12 cellular contexts compared by ENCODE assay signal in the genomic region with DNA sequence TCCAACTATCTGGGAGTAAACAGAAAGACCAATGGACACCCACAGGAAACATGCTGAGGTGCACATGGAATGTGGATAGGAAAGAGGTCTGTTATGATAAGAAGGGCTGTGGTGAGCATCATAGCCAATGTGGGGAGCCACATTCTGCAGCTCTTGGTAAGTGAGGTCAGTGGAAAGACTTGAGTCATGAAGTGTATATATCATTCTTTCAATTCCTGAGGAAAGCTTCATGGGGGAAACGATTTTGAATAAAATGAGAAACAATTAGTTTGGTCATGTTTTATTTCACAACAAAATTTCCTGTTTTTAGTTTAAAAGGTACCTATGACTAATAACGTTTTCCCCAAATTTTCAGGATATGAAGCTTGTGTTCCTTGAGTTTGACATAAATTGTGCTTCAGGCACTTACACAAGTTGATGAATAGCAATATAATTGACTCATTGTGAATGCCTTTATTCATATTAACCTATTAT. TPM values are rescaled to one million over a fixed set of nuclear protein-coding genes. Genes with fewer than 3 reads are reported as not detected.
A peak's percentile ranks its signal among the peaks of the same experiment; 100 is the strongest.
DNase-seq lines count a peak whose midpoint lies in the region; ATAC-seq, FAIRE-seq and TF ChIP-seq lines count a peak whose summit lies in the region.
"Had no signal": no experiment of that assay in that cellular context is flagged by ENCODE, and none has a peak within 500 bp of the region (broad histone marks: within the 10 kb centered on the region; RNA-seq: fewer than 3 reads in every experiment).

No MANE protein-coding gene starts in this region.

- TF ChIP-seq POLR2A in K562 (conservative IDR thresholded peaks at IDR 0.05) (no peak), gastrocnemius medialis (IDR thresholded peaks at IDR 0.05) (no peak)

- TF ChIP-seq EP300 in K562 (IDR thresholded peaks at IDR 0.05; ENCODE audit: low read length), result no peak

- H3K27me3 ChIP-seq in MG63 (no peaks in the 10 kb centered on the region), K562 (ENCODE audit: control insufficient read depth in 2 of 2, insufficient read depth in 2 of 2, low read length in 2 of 2) (no peaks in the 10 kb centered on the region), gastrocnemius medialis (no peaks in the 10 kb centered on the region)
- H3K27me3 ChIP-seq in CD4-positive, alpha-beta T cell (ENCODE audit: control insufficient read depth, insufficient read depth, low read length), result no peaks in the 10 kb centered on the region

- peak; percentile 99 for DNase-seq in ELR (ENCODE audit: low read depth)
- DNase-seq in MG63, result peak; percentile 56
- peak; percentile 30 to 60 (median 34) for DNase-seq in K562 (ENCODE audit: extremely low read depth in 1 of 4, low spot score in 3 of 4)
- DNase-seq in myocyte (ENCODE audit: low read depth), result peak; percentile 89
- no peak for DNase-seq in coronary artery (ENCODE audit: low spot score)
- no peak for DNase-seq in CD4-positive, alpha-beta T cell
- DNase-seq in gastrocnemius medialis, result no peak
- DNase-seq in left ventricle myocardium superior, result no peak
- DNase-seq: activated T-cell treated with anti-CD3 and anti-CD28 coated beads, Interleukin-2, amount 50 U/mL, for 24 hours; midbrain; NCI-H1694 treated with DMSO at 0.1 percent for 48 hours; stimulated activated CD4-positive, alpha-beta T cell treated with anti-CD3 and anti-CD28 coated beads, Interleukin-1b, Interleukin-23, amount 100 ng/mL, for 48 hours had no signal

- no peaks in the 10 kb centered on the region for H3K27me3 Mint-ChIP-seq in CD4-positive, alpha-beta T cell

- POLR2A ChIA-PET in K562 (lab: Yijun Ruan, JAX), result no interaction called here
- POLR2A ChIA-PET in CD4-positive, alpha-beta T cell (lab: Charles Lee), result no interaction called here

- H4K20me1 ChIP-seq in K562 (replicated peaks; ENCODE audit: control insufficient read depth, insufficient read depth, low read length), result no peaks in the 10 kb centered on the region

- peak; percentile 49; the same call in 2 of the 3 replicates for ATAC-seq in K562
- ATAC-seq in CD4-positive, alpha-beta T cell (ENCODE audit: poor library complexity), result no peak
- ATAC-seq in gastrocnemius medialis, result no peak
- ATAC-seq in left ventricle myocardium superior, result no peak

- H3K36me3 Mint-ChIP-seq in CD4-positive, alpha-beta T cell (ENCODE audit: low read depth), result no peaks in the 10 kb centered on the region

- no peak overlapping the region for H3K4me3 ChIP-seq in MG63
- no peak overlapping the region for H3K4me3 ChIP-seq in K562
- no peak overlapping the region for H3K4me3 ChIP-seq in coronary artery
- H3K4me3 ChIP-seq in gastrocnemius medialis, result no peak overlapping the region

- peak; percentile 51 for FAIRE-seq in K562 (lab: Jason Lieb, UNC)

- 0 out of 4 replicates have a peak, but pooled peaks of 1 of the 2 experiments have one; percentile 8 for TF ChIP-seq RAD21 in K562 (CRISPR knock-in tag; conservative IDR thresholded peaks at IDR 0.05 in 1 of 2, IDR thresholded peaks at IDR 0.05 in 1 of 2)

- WGBS in K562 (ENCODE audit: insufficient coverage, low coverage, missing lambda C conversion rate), result 8% methylated on average over 2 of the region's 2 CpGs

- no peaks in the 10 kb centered on the region; a peak in 1 of 5 replicates for H3K4me1 ChIP-seq in K562 (replicated peaks in 1 of 2; ENCODE audit: control insufficient read depth in 2 of 2, insufficient read depth in 2 of 2, low read length in 2 of 2)
- no peaks in the 10 kb centered on the region for H3K4me1 ChIP-seq in gastrocnemius medialis

- no peak overlapping the region for H3K9ac ChIP-seq in K562 (ENCODE audit: insufficient read depth in 1 of 2, low read depth in 2 of 2, low read length in 2 of 2)

- no peaks in the 10 kb centered on the region for H3K4me1 Mint-ChIP-seq in CD4-positive, alpha-beta T cell (ENCODE audit: low read depth)

- no TSS peak for BruUV-seq in K562 (replicated peaks; lab: Mats Ljungman, UMichigan)

- no peak overlapping the region for H2AFZ ChIP-seq in K562 (ENCODE audit: low read depth, low read length)

- TF ChIP-seq CTCF in K562 (IDR thresholded peaks at IDR 0.05 in 2 of 3, conservative IDR thresholded peaks at IDR 0.05 in 1 of 3; ENCODE audit: insufficient read depth in 2 of 3, low read depth in 1 of 3, low read length in 3 of 3) (no peak), coronary artery (IDR thresholded peaks at IDR 0.05) (no peak), gastrocnemius medialis (IDR thresholded peaks at IDR 0.05 in 4 of 5, conservative IDR thresholded peaks at IDR 0.05 in 1 of 5) (no peak)
- TF ChIP-seq CTCF in CD4-positive, alpha-beta T cell (IDR thresholded peaks at IDR 0.05), result no peak

- no peaks in the 10 kb centered on the region for H3K9me1 ChIP-seq in K562 (ENCODE audit: control insufficient read depth, insufficient read depth, low read length)

- CTCF ChIA-PET in K562 (lab: Yijun Ruan, JAX; ENCODE audit: low intra/inter-chr PET ratio), result interaction anchor here (0.6 to 1.8 kb wide), 3 partner anchors 262 to 1357 kb away, joined by 3 to 15 read pairs (median 8); no protein-coding TSS in a partner anchor
- CTCF ChIA-PET in CD4-positive, alpha-beta T cell (lab: Charles Lee), result interaction anchor here (1.9 kb wide), 1 partner anchor 8 kb away, joined by 8 read pairs; no protein-coding TSS in a partner anchor

- no peaks in the 10 kb centered on the region for H3K36me3 ChIP-seq in MG63
- no peaks in the 10 kb centered on the region for H3K36me3 ChIP-seq in K562 (ENCODE audit: control insufficient read depth, insufficient read depth, low read length)
- no peaks in the 10 kb centered on the region for H3K36me3 ChIP-seq in gastrocnemius medialis

- no peaks in the 10 kb centered on the region for H3K79me2 ChIP-seq in K562 (ENCODE audit: control insufficient read depth, insufficient read depth, low read length)

- H3K4me2 ChIP-seq in K562 (ENCODE audit: insufficient read depth, low read length), result no peak overlapping the region

- H3K4me3 Mint-ChIP-seq in CD4-positive, alpha-beta T cell, result no peak overlapping the region
- H3K4me3 Mint-ChIP-seq: activated T-cell treated with anti-CD3 and anti-CD28 coated beads, Interleukin-2, amount 50 U/mL, for 24 hours had no signal

- no peak overlapping the region for H3K27ac Mint-ChIP-seq in CD4-positive, alpha-beta T cell
- H3K27ac Mint-ChIP-seq: activated T-cell treated with anti-CD3 and anti-CD28 coated beads, Interleukin-2, amount 50 U/mL, for 24 hours had no signal

- H3K27ac ChIP-seq in K562 (ENCODE audit: extremely low read depth, low read depth, low read length) (no peak overlapping the region), coronary artery (no peak overlapping the region), gastrocnemius medialis (no peak overlapping the region)
- H3K27ac ChIP-seq in CD4-positive, alpha-beta T cell (ENCODE audit: low read depth, low read length), result no peak overlapping the region

- intact Hi-C loops in K562 (cut with micrococcal nuclease), result loop anchor here (1.0 to 5.0 kb wide), 6 partner anchors 66 to 651 kb away; a partner anchor contains a TSS
- intact Hi-C loops in CD4-positive, alpha-beta T cell (cut with DNase I, micrococcal nuclease), result no loop called here
- intact Hi-C loops in gastrocnemius medialis (cut with DNase I; ENCODE audit: low total_unique reads), result loop anchor here (5.0 to 10.0 kb wide), 4 partner anchors 203 to 471 kb away; a partner anchor contains a TSS
- intact Hi-C loops in left ventricle myocardium superior (cut with micrococcal nuclease), result loop anchor here (10.0 kb wide), 1 partner anchor 473 kb away; no protein-coding TSS in a partner anchor

- in situ Hi-C loops in K562 (cut with MboI) (loop anchor here (10.0 kb wide), 1 partner anchor 373 kb away; a partner anchor contains a TSS), gastrocnemius medialis (cut with MboI; ENCODE audit: low sequenced_read_pairs in 4 of 4) (loop anchor here (10.0 to 25.0 kb wide), 3 partner anchors 263 to 476 kb away; no protein-coding TSS in a partner anchor)

- H3K9me3 ChIP-seq in MG63 (no peaks in the 10 kb centered on the region), K562 (replicated peaks; ENCODE audit: control insufficient read depth, insufficient read depth, low read depth, low read length) (no peaks in the 10 kb centered on the region), gastrocnemius medialis (no peaks in the 10 kb centered on the region)
- H3K9me3 ChIP-seq in CD4-positive, alpha-beta T cell (ENCODE audit: control insufficient read depth, low read length), result no peaks in the 10 kb centered on the region

- no peaks in the 10 kb centered on the region for H3K9me3 Mint-ChIP-seq in CD4-positive, alpha-beta T cell
- H3K9me3 Mint-ChIP-seq: activated T-cell treated with anti-CD3 and anti-CD28 coated beads, Interleukin-2, amount 50 U/mL, for 24 hours had no signal

TF ChIP-seq in K562, 482 proteins besides CTCF, POLR2A, EP300 and RAD21 (continues in another document):
- TF ChIP-seq MEIS2 (IDR thresholded peaks at IDR 0.05; ENCODE audit: partially characterized antibody), result peak; percentile 12
- TF ChIP-seq CBFA2T2 (conservative IDR thresholded peaks at IDR 0.05), result peak; percentile 33; the same call in 1 of the 2 replicates
- TF ChIP-seq CREM (IDR thresholded peaks at IDR 0.05; ENCODE audit: low read depth), result 0 out of 2 replicates have a peak, but pooled peaks have one; percentile 23
- TF ChIP-seq SMARCA5 (IDR thresholded peaks at IDR 0.05), result no peak
- no peak for TF ChIP-seq HDAC2 (IDR thresholded peaks at IDR 0.05)

RNA-seq across cellular contexts. Expression of a gene that starts 41.4 kb away (rescaled TPM):
- total RNA-seq in MG63 (2014; rRNA removed; shearing (Covaris generic); ENCODE audit: low replicate concordance), result not detected in 2 replicates
- total RNA-seq in K562 (2011; cell fraction: chromatin; rRNA removed; ENCODE audit: low replicate concordance), result 0.25 TPM in 1 of 2 replicates, not detected in the other
- not detected in 2 replicates for total RNA-seq in K562 (2011; cell fraction: nucleolus; rRNA removed)
- not detected in 2 replicates for total RNA-seq in K562 (2011; cell fraction: nucleoplasm; rRNA removed)
- total RNA-seq in K562 (2014; rRNA removed) (under 0.01 and 0.04 TPM in 2 replicates), K562 (2014; rRNA removed; fragmentation: Illumina TruSeq; extraction: Trizol) (0.04 and 0.16 TPM in 2 replicates), K562 (2015; rRNA removed; fragmentation: Illumina TruSeq; extraction: Trizol) (0.08 and 0.25 TPM in 2 replicates), K562 (2021) (0.02 and 0.11 TPM in 2 replicates), myocyte (not detected in 2 replicates), gastrocnemius medialis (under 1 TPM in 2 of 4 donors, not detected in 2; 0.15 to 0.27 TPM), left ventricle myocardium superior (not detected)
- polyA plus RNA-seq in K562 (2011; rRNA removed) (0.07 and 0.08 TPM in 2 replicates), K562 (2014; fragmentation: Illumina TruSeq; extraction: Trizol) (0.07 and 0.10 TPM in 2 replicates), K562 (2014; fragmentation: Nextera tagmentation; extraction: Ambion mirVana) (under 1 TPM in 1 of 2 experiments, not detected in 1; 0.04 TPM), K562 (2014; rRNA removed) (0.07 and 0.08 TPM in 2 replicates)
- under 0.01 and 0.01 TPM in 2 replicates for polyA plus RNA-seq in K562 (2011; cell fraction: cytosol; rRNA removed)
- polyA plus RNA-seq in K562 (2011; cell fraction: nucleus; rRNA removed), result 0.01 TPM in 1 of 2 replicates, not detected in the other
- 0.10 and 0.40 TPM in 2 replicates for polyA plus RNA-seq in K562 (2012)
- 0.07 TPM in 1 of 2 replicates, not detected in the other for polyA minus RNA-seq in K562 (2011; rRNA and poly(A)+ RNA removed)
- not detected in 2 replicates for polyA minus RNA-seq in K562 (2011; cell fraction: cytosol; rRNA and poly(A)+ RNA removed)
- polyA minus RNA-seq in K562 (2011; cell fraction: nucleus; rRNA and poly(A)+ RNA removed), result 0.11 and 0.13 TPM in 2 replicates
- not detected for polyA plus RNA-seq in myocyte (2012)
- total RNA-seq in CD4-positive, alpha-beta T cell, result under 1 TPM; 0.25 to 0.28 TPM

Comparison
In these comparisons a context has a peak if more than half of its experiments do, and no peak if none do; other contexts are left out.
1. DNase-seq: peak in ELR (single experiment), MG63 (single experiment), K562 (4 of 4) and myocyte (single experiment); none in coronary artery (single experiment), CD4-positive, alpha-beta T cell (0 of 10), gastrocnemius medialis (0 of 2) and left ventricle myocardium superior (single experiment).
2. intact Hi-C loops: an anchor here in K562 (1.0 to 5.0 kb wide), gastrocnemius medialis (5.0 to 10.0 kb wide) and left ventricle myocardium superior (10.0 kb wide); none called in CD4-positive, alpha-beta T cell.